In the genomic region with DNA sequence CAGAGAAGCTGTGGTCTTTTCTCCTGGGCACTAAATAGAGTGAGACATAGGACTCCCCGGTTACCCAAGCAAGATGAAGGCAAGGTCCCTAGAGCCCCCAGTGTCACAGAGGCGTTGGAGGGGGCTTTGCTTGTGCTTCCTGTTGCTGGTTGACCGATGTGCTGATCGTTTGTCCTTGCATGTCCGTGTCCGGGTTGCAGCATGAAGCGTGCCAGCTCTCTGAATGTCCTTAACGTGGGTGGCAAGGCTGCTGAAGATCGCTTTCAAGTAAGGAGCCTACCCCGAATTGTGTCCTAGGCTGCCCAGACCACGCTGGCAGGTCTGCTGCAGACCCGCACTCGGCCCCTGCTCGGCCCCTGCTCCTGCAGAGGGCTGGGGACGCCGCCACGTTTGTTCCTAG, we compare ENCODE assay signal across 13 cellular contexts. TPM values are rescaled to one million over a fixed set of nuclear protein-coding genes. Genes with fewer than 3 reads are reported as not detected.
A peak's percentile ranks its signal among the peaks of the same experiment; 100 is the strongest.
DNase-seq lines count a peak whose midpoint lies in the region; ATAC-seq and TF ChIP-seq lines count a peak whose summit lies in the region.
"Had no signal": no experiment of that assay in that cellular context is flagged by ENCODE, and none has a peak within 500 bp of the region (broad histone marks: within the 10 kb centered on the region; RNA-seq: fewer than 3 reads in every experiment).

No MANE protein-coding gene starts in this region.

- H3K9me2 ChIP-seq in OCI-LY1 (ENCODE audit: low read depth, low read length): no peaks in the 10 kb centered on the region

- H3K36me3 ChIP-seq in OCI-LY1 (ENCODE audit: insufficient read depth, low read length): peaks cover 48% of the 10 kb centered on the region
- no peaks in the 10 kb centered on the region for H3K36me3 ChIP-seq in uterus
- peaks cover 0 to 48% of the 10 kb centered on the region in 2 donors for H3K36me3 ChIP-seq in gastrocnemius medialis

- TF ChIP-seq CTCF in OCI-LY1 (IDR thresholded peaks at IDR 0.05; ENCODE audit: low read length) (no peak), uterus (IDR thresholded peaks at IDR 0.05) (no peak), gastrocnemius medialis (IDR thresholded peaks at IDR 0.05 in 4 of 5, conservative IDR thresholded peaks at IDR 0.05 in 1 of 5) (no peak)

- in situ Hi-C loops in gastrocnemius medialis (cut with MboI; ENCODE audit: low sequenced_read_pairs in 4 of 4): no loop called here

- peaks cover 4% of the 10 kb centered on the region; the same call in 1 of the 2 replicates for H3F3A ChIP-seq in OCI-LY1 (ENCODE audit: insufficient read depth, low read length)

- H3K4me2 ChIP-seq in OCI-LY1 (ENCODE audit: low read length): peak overlapping the region; percentile 65

- H4K20me1 ChIP-seq in OCI-LY1 (ENCODE audit: insufficient read depth, low read length): no peaks in the 10 kb centered on the region

- no peak overlapping the region for H2AFZ ChIP-seq in OCI-LY1 (ENCODE audit: low read length)

- H3K27ac ChIP-seq in OCI-LY1 (ENCODE audit: low read depth, low read length, poor library complexity, severe bottlenecking) (peak overlapping the region; percentile 97), uterus (no peak overlapping the region), gastrocnemius medialis (peak overlapping the region in 1 of 4 donors; percentile 75)
- H3K27ac ChIP-seq: right atrium auricular region had no signal

- no peak for ATAC-seq in Right ventricle myocardium inferior
- ATAC-seq in Right ventricle myocardium superior (ENCODE audit: poor library complexity): no peak
- peak; percentile 4 for ATAC-seq in HG02798 (IDR thresholded peaks at IDR 0.05; ENCODE audit: poor library complexity, unreplicated experiment)
- no peak for ATAC-seq in gastrocnemius medialis

- intact Hi-C loops in Right ventricle myocardium inferior (cut with DNase I): no loop called here
- intact Hi-C loops in Right ventricle myocardium superior (cut with DNase I): loop anchor here (10.0 kb wide), 1 partner anchor 117 kb away; no protein-coding TSS in a partner anchor
- intact Hi-C loops in uterus (cut with DNase I; ENCODE audit: low total_unique reads): no loop called here
- intact Hi-C loops in gastrocnemius medialis (cut with DNase I; ENCODE audit: low total_unique reads): no loop called here

- H3K79me2 ChIP-seq in OCI-LY1 (ENCODE audit: insufficient read depth, low read length): no peaks in the 10 kb centered on the region

- TF ChIP-seq POLR2A in uterus (IDR thresholded peaks at IDR 0.05) (no peak), gastrocnemius medialis (IDR thresholded peaks at IDR 0.05) (no peak)

- H3K4me3 ChIP-seq in OCI-LY1 (ENCODE audit: low read depth, low read length, poor library complexity, severe bottlenecking): peak overlapping the region; percentile 52
- no peak overlapping the region for H3K4me3 ChIP-seq in uterus
- H3K4me3 ChIP-seq in gastrocnemius medialis: no peak overlapping the region
- H3K4me3 ChIP-seq: dorsolateral prefrontal cortex, right atrium auricular region had no signal

- H3K9ac ChIP-seq in OCI-LY1 (ENCODE audit: low read length): peak overlapping the region; percentile 59

- DNase-seq in Right ventricle myocardium inferior (ENCODE audit: missing footprints) (peak; percentile 56), Right ventricle myocardium superior (no peak), NCI-H1930 (lab: John Stamatoyannopoulos, UW) (no peak), uterus (no peak), middle frontal gyrus (ENCODE audit: extremely low spot score, low spot score) (no peak), gastrocnemius medialis (no peak)
- DNase-seq: DMS 273 treated with DMSO at 0.1 percent for 48 hours, immature natural killer cell, NCI-H1417 treated with DMSO at 0.1 percent for 48 hours had no signal

- H3K27me3 ChIP-seq in OCI-LY1 (ENCODE audit: insufficient read depth, low read length) (no peaks in the 10 kb centered on the region), uterus (no peaks in the 10 kb centered on the region), gastrocnemius medialis (no peaks in the 10 kb centered on the region)
- H3K27me3 ChIP-seq: dorsolateral prefrontal cortex, right atrium auricular region had no signal

- H3K4me1 ChIP-seq in OCI-LY1 (ENCODE audit: insufficient read depth, low read length, severe bottlenecking): peaks cover 88% of the 10 kb centered on the region
- peaks cover 3 to 6% of the 10 kb centered on the region in 2 donors for H3K4me1 ChIP-seq in uterus
- H3K4me1 ChIP-seq in gastrocnemius medialis: peaks cover 31 to 44% of the 10 kb centered on the region in 2 donors

- H3K9me3 ChIP-seq in OCI-LY1 (ENCODE audit: low read length) (no peaks in the 10 kb centered on the region), uterus (no peaks in the 10 kb centered on the region), gastrocnemius medialis (no peaks in the 10 kb centered on the region)
- H3K9me3 ChIP-seq: right atrium auricular region had no signal

RNA-seq across cellular contexts. Expression of gene XRCC3, which starts 23.1 kb away (rescaled TPM):
- total RNA-seq in Right ventricle myocardium inferior (2.8 TPM), Right ventricle myocardium superior (2.6 TPM), uterus (10 to 100 TPM in 1 of 4 donors, 1 to 10 TPM in 2, under 1 TPM in 1; 0.59 to 14.4 (median 5.2) TPM), gastrocnemius medialis (10 to 100 TPM in 1 of 4 donors, 1 to 10 TPM in 3; 1.3 to 26.5 (median 3.0) TPM)

RNA-seq across cellular contexts. Expression of gene ZFYVE21, which starts 23.5 kb away (rescaled TPM):
- total RNA-seq in Right ventricle myocardium inferior (46.9 TPM), Right ventricle myocardium superior (46.2 TPM), uterus (100 to 1,000 TPM in 2 of 4 donors, 10 to 100 TPM in 2; 73.2 to 276 (median 103) TPM), gastrocnemius medialis (10 to 100 TPM; 16.2 to 25.8 (median 20.2) TPM)
